11 cellular contexts compared by ENCODE assay signal in the genomic region with DNA sequence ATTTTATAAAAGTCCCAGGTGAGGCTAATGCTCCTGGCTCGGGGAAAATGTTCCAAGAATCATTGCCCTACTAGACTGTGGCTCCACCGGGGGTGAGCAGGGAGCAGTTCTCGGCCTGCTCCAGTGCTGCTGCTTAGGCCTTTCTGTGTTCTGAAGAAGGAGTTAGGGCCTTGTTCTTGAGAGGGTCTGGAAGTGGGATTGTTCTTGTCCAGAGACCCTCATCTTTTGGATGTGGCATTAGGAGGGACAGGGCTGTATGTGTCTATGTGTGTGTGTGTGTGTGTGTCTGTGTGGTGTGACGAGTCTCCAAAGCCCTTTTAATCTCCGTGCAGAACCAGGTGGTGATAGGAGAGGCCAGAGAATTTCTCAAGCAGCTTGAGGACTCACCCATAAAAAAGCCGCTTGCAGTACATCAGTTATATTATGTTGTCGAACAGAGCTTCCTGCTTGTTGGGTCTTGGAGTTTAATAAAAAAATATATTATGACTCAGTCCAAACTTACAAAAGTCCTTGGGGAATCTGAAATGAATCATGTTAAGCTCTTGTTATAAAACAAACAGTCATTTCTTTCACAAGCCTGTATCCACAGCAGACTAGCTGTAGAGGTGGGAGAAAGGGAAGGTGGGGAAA.
DNase-seq lines count a peak whose midpoint lies in the region; ATAC-seq and TF ChIP-seq lines count a peak whose summit lies in the region.
"Had no signal": no experiment of that assay in that cellular context is flagged by ENCODE, and none has a peak within 500 bp of the region (broad histone marks: within the 10 kb centered on the region; RNA-seq: fewer than 3 reads in every experiment).

No MANE protein-coding gene starts in this region.

- no peaks in the 10 kb centered on the region for H3K9me3 ChIP-seq in uterus

- peaks cover 0 to 3% of the 10 kb centered on the region in 2 donors for H3K4me1 ChIP-seq in uterus

- TF ChIP-seq POLR2A in NB4 (IDR thresholded peaks at IDR 0.05; ENCODE audit: extremely low read depth, insufficient read length) (no peak), uterus (IDR thresholded peaks at IDR 0.05) (no peak)

- peak overlapping the region; percentile 63 to 71 for H3K27ac ChIP-seq in uterus

- H3K36me3 ChIP-seq in uterus, result no peaks in the 10 kb centered on the region

- H3K9me3 Mint-ChIP-seq in WTC11 (no peaks in the 10 kb centered on the region), endothelial cell (ENCODE audit: unreplicated experiment) (no peaks in the 10 kb centered on the region)

- peaks cover 26% of the 10 kb centered on the region for H3K4me1 Mint-ChIP-seq in WTC11
- peaks cover 12% of the 10 kb centered on the region for H3K4me1 Mint-ChIP-seq in endothelial cell (ENCODE audit: unreplicated experiment)

- no peak for ATAC-seq in WTC11
- ATAC-seq: GM12878 had no signal

- intact Hi-C loops in uterus (cut with DNase I; ENCODE audit: low total_unique reads), result no loop called here

- CTCF ChIA-PET in WTC11 (lab: Charles Lee), result no interaction called here

- H3K27me3 Mint-ChIP-seq in WTC11 (ENCODE audit: low read depth) (no peaks in the 10 kb centered on the region), endothelial cell (ENCODE audit: unreplicated experiment) (peaks cover 2% of the 10 kb centered on the region)

- POLR2A ChIA-PET in WTC11 (lab: Charles Lee), result no interaction called here

- H3K4me3 Mint-ChIP-seq in WTC11, result no peak overlapping the region
- no peak overlapping the region for H3K4me3 Mint-ChIP-seq in endothelial cell (ENCODE audit: unreplicated experiment)

- H3K27ac Mint-ChIP-seq in WTC11 (no peak overlapping the region), endothelial cell (ENCODE audit: unreplicated experiment) (no peak overlapping the region)

- H3K36me3 Mint-ChIP-seq in WTC11, result no peaks in the 10 kb centered on the region
- no peaks in the 10 kb centered on the region for H3K36me3 Mint-ChIP-seq in endothelial cell (ENCODE audit: low read depth, unreplicated experiment)

- TF ChIP-seq CTCF in NB4 (IDR thresholded peaks at IDR 0.05; ENCODE audit: low read depth, low read length) (no peak), choroid plexus epithelial cell (conservative IDR thresholded peaks at IDR 0.05; ENCODE audit: low read depth, low read length) (no peak), uterus (IDR thresholded peaks at IDR 0.05) (no peak), WTC11 (IDR thresholded peaks at IDR 0.05) (no peak), endothelial cell (IDR thresholded peaks at IDR 0.05; ENCODE audit: unreplicated experiment) (no peak)

- H3K27me3 ChIP-seq in uterus, result no peaks in the 10 kb centered on the region

- DNase-seq in NB4 (ENCODE audit: low read depth), result peak; percentile 29
- DNase-seq in choroid plexus epithelial cell (ENCODE audit: low read depth), result peak; percentile 94
- DNase-seq in kidney glomerular epithelial cell (lab: John Stamatoyannopoulos, UW), result peak; percentile 80
- DNase-seq in uterus, result peak; percentile 56 to 71
- DNase-seq in WTC11 (ENCODE audit: low spot score), result no peak
- no peak for DNase-seq in endothelial cell (ENCODE audit: low spot score)
- DNase-seq in NCI-H774 (lab: John Stamatoyannopoulos, UW), result no peak
- DNase-seq: activated effector memory CD4-positive, alpha-beta T cell treated with Interleukin-2 at 50 U/mL for 16 hours; NCI-H510A treated with DMSO at 0.1 percent for 48 hours; stimulated activated naive CD4-positive, alpha-beta T cell treated with Interleukin-2 at 50 U/mL for 16 hours had no signal

- no peak overlapping the region for H3K4me3 ChIP-seq in NB4 (ENCODE audit: low read depth, low read length)
- H3K4me3 ChIP-seq in choroid plexus epithelial cell (ENCODE audit: low read depth, low read length), result no peak overlapping the region
- H3K4me3 ChIP-seq in uterus, result no peak overlapping the region
- H3K4me3 ChIP-seq: GM12878 had no signal

TF ChIP-seq in WTC11, 78 proteins besides CTCF, POLR2A, EP300 and RAD21:
- TF ChIP-seq ZNF425 (CRISPR knock-in tag; conservative IDR thresholded peaks at IDR 0.05) (no peak), JUN (CRISPR knock-in tag; IDR thresholded peaks at IDR 0.05) (no peak), SMAD4 (CRISPR knock-in tag; IDR thresholded peaks at IDR 0.05) (no peak), PREB (CRISPR knock-in tag; IDR thresholded peaks at IDR 0.05; ENCODE audit: borderline replicate concordance) (no peak), PRRX2 (CRISPR knock-in tag; IDR thresholded peaks at IDR 0.05) (no peak), ZNF232 (CRISPR knock-in tag; IDR thresholded peaks at IDR 0.05) (no peak)
- TF ChIP-seq, protein P1, sequence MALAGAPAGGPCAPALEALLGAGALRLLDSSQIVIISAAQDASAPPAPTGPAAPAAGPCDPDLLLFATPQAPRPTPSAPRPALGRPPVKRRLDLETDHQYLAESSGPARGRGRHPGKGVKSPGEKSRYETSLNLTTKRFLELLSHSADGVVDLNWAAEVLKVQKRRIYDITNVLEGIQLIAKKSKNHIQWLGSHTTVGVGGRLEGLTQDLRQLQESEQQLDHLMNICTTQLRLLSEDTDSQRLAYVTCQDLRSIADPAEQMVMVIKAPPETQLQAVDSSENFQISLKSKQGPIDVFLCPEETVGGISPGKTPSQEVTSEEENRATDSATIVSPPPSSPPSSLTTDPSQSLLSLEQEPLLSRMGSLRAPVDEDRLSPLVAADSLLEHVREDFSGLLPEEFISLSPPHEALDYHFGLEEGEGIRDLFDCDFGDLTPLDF (CRISPR knock-in tag; IDR thresholded peaks at IDR 0.05), result no peak

Comparison
In these comparisons a context has a peak if more than half of its experiments do, and no peak if none do; other contexts are left out.
1. DNase-seq: peak in NB4 (single experiment), choroid plexus epithelial cell (single experiment), kidney glomerular epithelial cell (single experiment) and uterus (2 of 2); none in WTC11 (single experiment), endothelial cell (single experiment) and NCI-H774 (single experiment).